8 cellular contexts compared by ENCODE assay signal in genomic region chr22:26835929-26836528, GRCh38.
A peak's percentile ranks its signal among the peaks of the same experiment; 100 is the strongest.
DNase-seq lines count a peak whose midpoint lies in the region; ATAC-seq and TF ChIP-seq lines count a peak whose summit lies in the region.

No MANE protein-coding gene starts in this region.

- POLR2A ChIA-PET in CD4-positive, alpha-beta memory T cell (lab: Charles Lee; ENCODE audit: partially characterized antibody) = no interaction called here
- POLR2A ChIA-PET in MCF 10A (lab: Yijun Ruan, JAX) = no interaction called here

- no peaks in the 10 kb centered on the region for H3K27me3 ChIP-seq in CD4-positive, alpha-beta memory T cell (ENCODE audit: insufficient read depth, low read length)
- no peaks in the 10 kb centered on the region for H3K27me3 ChIP-seq in H7 (ENCODE audit: control insufficient read depth, insufficient read depth, low read length)
- no peaks in the 10 kb centered on the region for H3K27me3 ChIP-seq in liver (ENCODE audit: control insufficient read depth in 4 of 4, insufficient read depth in 4 of 4, low read length in 3 of 4)

- H3K9me3 Mint-ChIP-seq in CD4-positive, alpha-beta memory T cell = peaks cover 0 to 2% (median 0%) of the 10 kb centered on the region in 8 donors
- H3K9me3 Mint-ChIP-seq in MCF 10A (ENCODE audit: unreplicated experiment) = no peaks in the 10 kb centered on the region

- peak in 4 of 5 donors; percentile 4 to 16 (median 10) for DNase-seq in CD4-positive, alpha-beta memory T cell
- peak; percentile 83 for DNase-seq in H7
- peak; percentile 12 for DNase-seq in SKM-1 (lab: John Stamatoyannopoulos, UW; ENCODE audit: unreplicated experiment)
- DNase-seq in MCF 10A (ENCODE audit: unreplicated experiment) = peak; percentile 67
- peak; percentile 22 to 23 for DNase-seq in stimulated activated CD8-positive, alpha-beta memory T cell treated with anti-CD3 and anti-CD28 coated beads, Interleukin-7, amount 100 ng/mL, for 48 hours (ENCODE audit: extremely low read depth in 1 of 2, low read depth in 1 of 2)

- TF ChIP-seq CTCF in MCF 10A (IDR thresholded peaks at IDR 0.05; ENCODE audit: unreplicated experiment) (peak; percentile 83), liver (IDR thresholded peaks at IDR 0.05; ENCODE audit: low read depth, low read length, missing input control) (peak; percentile 65)

- H3K27ac ChIP-seq in CD4-positive, alpha-beta memory T cell (ENCODE audit: low read depth, low read length) = no peak overlapping the region
- H3K27ac ChIP-seq in liver (ENCODE audit: low read depth in 1 of 2, low read length in 2 of 2) = no peak overlapping the region

- CTCF ChIA-PET in CD4-positive, alpha-beta memory T cell (lab: Charles Lee; ENCODE audit: partially characterized antibody) = interaction anchor here (1.5 kb wide), 1 partner anchor 8 kb away, joined by 5 read pairs; no protein-coding TSS in a partner anchor
- CTCF ChIA-PET in MCF 10A (lab: Yijun Ruan, JAX) = interaction anchor here (0.6 to 1.4 kb wide), 7 partner anchors 10 to 616 kb away, joined by 3 to 4 read pairs (median 3); no protein-coding TSS in a partner anchor

- no peak overlapping the region for H3K9ac ChIP-seq in liver (ENCODE audit: low read depth in 1 of 2, low read length in 2 of 2)

- peak; percentile 65 to 72 for TF ChIP-seq RAD21 in liver (IDR thresholded peaks at IDR 0.05)

- H3K27ac Mint-ChIP-seq in CD4-positive, alpha-beta memory T cell = peak overlapping the region in 1 of 7 donors; percentile 21
- no peak overlapping the region for H3K27ac Mint-ChIP-seq in MCF 10A (ENCODE audit: low read depth, unreplicated experiment)

- 35% methylated on average over 3 of the region's 3 CpGs for WGBS in liver

- no peaks in the 10 kb centered on the region for H3K36me3 ChIP-seq in CD4-positive, alpha-beta memory T cell (ENCODE audit: insufficient read depth, low read length)
- no peaks in the 10 kb centered on the region for H3K36me3 ChIP-seq in H7 (replicated peaks; ENCODE audit: control insufficient read depth, insufficient read depth, low read length)
- no peaks in the 10 kb centered on the region for H3K36me3 ChIP-seq in liver (ENCODE audit: control insufficient read depth in 4 of 4, insufficient read depth in 3 of 4, low read depth in 1 of 4, low read length in 3 of 4)

- no peaks in the 10 kb centered on the region for H3K4me1 ChIP-seq in CD4-positive, alpha-beta memory T cell (ENCODE audit: insufficient read depth, low read length)
- no peaks in the 10 kb centered on the region for H3K4me1 ChIP-seq in liver (ENCODE audit: control insufficient read depth in 4 of 4, insufficient read depth in 4 of 4, low read length in 3 of 4)

- TF ChIP-seq POLR2A in GM18505 (IDR thresholded peaks at IDR 0.05; ENCODE audit: borderline replicate concordance, extremely low read depth, insufficient read depth, insufficient read length) = no peak

- no peaks in the 10 kb centered on the region for H3K27me3 Mint-ChIP-seq in CD4-positive, alpha-beta memory T cell
- peaks cover 73% of the 10 kb centered on the region for H3K27me3 Mint-ChIP-seq in MCF 10A (ENCODE audit: insufficient read depth, unreplicated experiment)

- H3K4me1 Mint-ChIP-seq in CD4-positive, alpha-beta memory T cell = no peaks in the 10 kb centered on the region
- no peaks in the 10 kb centered on the region for H3K4me1 Mint-ChIP-seq in MCF 10A (ENCODE audit: insufficient read depth, unreplicated experiment)

- BruUV-seq in MCF 10A (replicated peaks; lab: Mats Ljungman, UMichigan) = no TSS peak

- no peaks in the 10 kb centered on the region for H3K9me3 ChIP-seq in CD4-positive, alpha-beta memory T cell (ENCODE audit: control insufficient read depth in 1 of 2, low read length in 2 of 2)
- no peaks in the 10 kb centered on the region for H3K9me3 ChIP-seq in liver (ENCODE audit: control insufficient read depth in 4 of 4, low read length in 3 of 4)

- peaks cover 6 to 23% of the 10 kb centered on the region in 2 donors for H3K36me3 Mint-ChIP-seq in CD4-positive, alpha-beta memory T cell
- H3K36me3 Mint-ChIP-seq in MCF 10A (ENCODE audit: insufficient read depth, unreplicated experiment) = no peaks in the 10 kb centered on the region

- H3K4me3 ChIP-seq in CD4-positive, alpha-beta memory T cell (ENCODE audit: low read length in 2 of 2) = no peak overlapping the region
- H3K4me3 ChIP-seq in H7 (ENCODE audit: insufficient read depth, low read depth, low read length) = no peak overlapping the region
- no peak overlapping the region for H3K4me3 ChIP-seq in liver (ENCODE audit: low read depth in 1 of 3, low read length in 3 of 3)

- intact Hi-C loops in CD4-positive, alpha-beta memory T cell (cut with micrococcal nuclease) = loop anchor here (5.0 kb wide), 2 partner anchors 966 to 1171 kb away; partner anchors contain the start of gene MN1
- intact Hi-C loops in MCF 10A (cut with micrococcal nuclease) = loop anchor here (1.0 to 5.0 kb wide), 2 partner anchors 492 to 966 kb away; partner anchors contain the start of gene MN1

- no peak for ATAC-seq in GM18505 (IDR thresholded peaks at IDR 0.05; ENCODE audit: unreplicated experiment)
- no peak for ATAC-seq in GM21528 (IDR thresholded peaks at IDR 0.05; ENCODE audit: low FRiP score, unreplicated experiment)

- no peak overlapping the region for H3K4me3 Mint-ChIP-seq in CD4-positive, alpha-beta memory T cell
- no peak overlapping the region for H3K4me3 Mint-ChIP-seq in MCF 10A (ENCODE audit: unreplicated experiment)

TF ChIP-seq in liver, 16 proteins besides CTCF, POLR2A, EP300 and RAD21:
- no peak for TF ChIP-seq HNF4G (IDR thresholded peaks at IDR 0.05)
- TF ChIP-seq RXRA (IDR thresholded peaks at IDR 0.05) = no peak
- TF ChIP-seq MAX (IDR thresholded peaks at IDR 0.05) = no peak
- TF ChIP-seq YY1 (IDR thresholded peaks at IDR 0.05) = no peak
- no peak for TF ChIP-seq GABPA (IDR thresholded peaks at IDR 0.05 in 1 of 2, conservative IDR thresholded peaks at IDR 0.05 in 1 of 2)
- no peak for TF ChIP-seq TAF1 (conservative IDR thresholded peaks at IDR 0.05)
- no peak for TF ChIP-seq NR2F2 (IDR thresholded peaks at IDR 0.05)
- no peak for TF ChIP-seq SP1 (IDR thresholded peaks at IDR 0.05)

Comparison
In these comparisons a context has a peak if more than half of its experiments do, and no peak if none do; other contexts are left out.
1. DNase-seq: peak in every context shown above with its lines; median percentile 83 in H7; 67 in MCF 10A; 22 in stimulated activated CD8-positive, alpha-beta memory T cell treated with anti-CD3 and anti-CD28 coated beads, Interleukin-7, amount 100 ng/mL, for 48 hours; 12 in SKM-1; 10 in CD4-positive, alpha-beta memory T cell.